Comparison of ENCODE assay signal across 8 cellular contexts in genomic region chr4:189129044-189129443, GRCh38.
"Had no signal": no experiment of that assay in that cellular context is flagged by ENCODE, and none has a peak within 500 bp of the region (broad histone marks: within the 10 kb centered on the region; RNA-seq: fewer than 3 reads in every experiment).

No MANE protein-coding gene starts in this region.

- H3K4me3 ChIP-seq: GM12878 had no signal

- FAIRE-seq: G401.6, GM12878, GM12891, GM12892, GM18507, GM19239 had no signal

- ATAC-seq: GM12878 had no signal

- DNase-seq: GDM1, GF-D8 had no signal
